Comparison of ENCODE assay signal across 10 cellular contexts in the genomic region with DNA sequence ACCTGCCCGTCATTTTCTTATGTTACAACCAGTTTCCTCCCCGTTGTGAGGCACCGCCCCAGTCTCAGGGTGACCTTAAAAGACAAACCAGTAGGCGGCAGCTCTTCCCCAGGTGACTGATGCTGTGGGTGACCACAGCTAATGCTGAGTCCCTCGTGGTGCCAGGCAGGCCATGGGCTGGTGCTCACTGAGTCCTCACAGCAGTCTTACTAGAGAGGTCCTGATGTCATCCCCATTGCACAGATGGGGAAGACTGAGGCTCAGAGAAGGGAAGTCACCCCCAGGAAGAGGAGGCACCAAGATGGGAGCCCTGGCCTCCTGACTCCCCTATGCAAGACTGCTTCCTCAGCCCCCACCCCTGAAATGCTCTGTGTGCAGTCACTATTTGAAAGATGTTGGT. TPM values are rescaled to one million over a fixed set of nuclear protein-coding genes. Genes with fewer than 3 reads are reported as not detected.
DNase-seq lines count a peak whose midpoint lies in the region; ATAC-seq and TF ChIP-seq lines count a peak whose summit lies in the region.
"Had no signal": no experiment of that assay in that cellular context is flagged by ENCODE, and none has a peak within 500 bp of the region (broad histone marks: within the 10 kb centered on the region; RNA-seq: fewer than 3 reads in every experiment).

No MANE protein-coding gene starts in this region.

- TF ChIP-seq CTCF in GM12875 (IDR thresholded peaks at IDR 0.05; ENCODE audit: borderline replicate concordance, insufficient read depth, low read depth, low read length) (peak; percentile 35; the same call in 1 of the 2 replicates), RWPE2 (IDR thresholded peaks at IDR 0.05; ENCODE audit: poor library complexity, severe bottlenecking) (peak; percentile 5), smooth muscle cell (IDR thresholded peaks at IDR 0.05; ENCODE audit: borderline replicate concordance, insufficient read depth, poor library complexity, severe bottlenecking) (no peak), HFFc6 (IDR thresholded peaks at IDR 0.05) (no peak)

- H3K36me3 Mint-ChIP-seq in central memory CD8-positive, alpha-beta T cell (ENCODE audit: insufficient read depth), result peaks cover 1% of the 10 kb centered on the region
- H3K36me3 Mint-ChIP-seq in HFFc6 (ENCODE audit: low read depth), result peaks cover 9% of the 10 kb centered on the region; the same call in 1 of the 2 replicates

- no peak for ATAC-seq in RWPE2 (ENCODE audit: low read depth)
- ATAC-seq in central memory CD8-positive, alpha-beta T cell (replicated peaks; ENCODE audit: extremely low read depth, poor library complexity, severe bottlenecking), result peak; percentile 92
- no peak for ATAC-seq in HG03460 (IDR thresholded peaks at IDR 0.05; ENCODE audit: unreplicated experiment)
- no peak for ATAC-seq in HG02571 (IDR thresholded peaks at IDR 0.05; ENCODE audit: unreplicated experiment)
- ATAC-seq: gastrocnemius medialis had no signal

- H4K20me1 ChIP-seq in smooth muscle cell (ENCODE audit: low read depth), result no peaks in the 10 kb centered on the region

- H3K4me3 Mint-ChIP-seq in central memory CD8-positive, alpha-beta T cell, result no peak overlapping the region
- no peak overlapping the region for H3K4me3 Mint-ChIP-seq in HFFc6

- H3K36me3 ChIP-seq in RWPE2 (ENCODE audit: low read depth), result no peaks in the 10 kb centered on the region
- H3K36me3 ChIP-seq in smooth muscle cell (ENCODE audit: low read depth), result no peaks in the 10 kb centered on the region
- H3K36me3 ChIP-seq: gastrocnemius medialis had no signal

- H3K4me3 ChIP-seq in GM12875 (ENCODE audit: low read depth, low read length), result no peak overlapping the region
- H3K4me3 ChIP-seq in RWPE2 (ENCODE audit: severe bottlenecking), result no peak overlapping the region
- H3K4me3 ChIP-seq in smooth muscle cell, result no peak overlapping the region
- H3K4me3 ChIP-seq: gastrocnemius medialis had no signal

- no peak overlapping the region for H3K9ac ChIP-seq in smooth muscle cell (ENCODE audit: low read depth)

- H2AFZ ChIP-seq in smooth muscle cell (ENCODE audit: low read depth), result no peak overlapping the region

- H3K4me1 ChIP-seq in RWPE2 (ENCODE audit: insufficient read depth, poor library complexity, severe bottlenecking) (no peaks in the 10 kb centered on the region), smooth muscle cell (ENCODE audit: low read depth) (peaks cover 7% of the 10 kb centered on the region)
- H3K4me1 ChIP-seq: gastrocnemius medialis had no signal

- no peaks in the 10 kb centered on the region for H3K9me3 ChIP-seq in RWPE2 (ENCODE audit: severe bottlenecking)
- no peaks in the 10 kb centered on the region for H3K9me3 ChIP-seq in smooth muscle cell (replicated peaks; ENCODE audit: low read depth)
- H3K9me3 ChIP-seq: gastrocnemius medialis had no signal

- no peaks in the 10 kb centered on the region for H3F3A ChIP-seq in smooth muscle cell (ENCODE audit: low read depth)

- H3K27me3 Mint-ChIP-seq in central memory CD8-positive, alpha-beta T cell, result no peaks in the 10 kb centered on the region
- peaks cover 5% of the 10 kb centered on the region for H3K27me3 Mint-ChIP-seq in HFFc6 (ENCODE audit: insufficient read depth)

- no peaks in the 10 kb centered on the region for H3K79me2 ChIP-seq in smooth muscle cell (ENCODE audit: low read depth)

- H3K4me1 Mint-ChIP-seq in central memory CD8-positive, alpha-beta T cell, result peaks cover 26% of the 10 kb centered on the region
- H3K4me1 Mint-ChIP-seq in HFFc6 (ENCODE audit: low read depth), result no peaks in the 10 kb centered on the region

- no peak overlapping the region for H3K27ac Mint-ChIP-seq in central memory CD8-positive, alpha-beta T cell (ENCODE audit: low read depth)
- H3K27ac Mint-ChIP-seq in HFFc6, result no peak overlapping the region

- 55% methylated on average over 5 of the region's 5 CpGs for WGBS in smooth muscle cell (ENCODE audit: low lambda C conversion rate)

- no peak overlapping the region for H3K27ac ChIP-seq in RWPE2 (ENCODE audit: poor library complexity, severe bottlenecking)
- H3K27ac ChIP-seq in smooth muscle cell (ENCODE audit: low read depth), result no peak overlapping the region
- H3K27ac ChIP-seq: gastrocnemius medialis had no signal

- H3K9me3 Mint-ChIP-seq in central memory CD8-positive, alpha-beta T cell, result no peaks in the 10 kb centered on the region
- H3K9me3 Mint-ChIP-seq in HFFc6, result peaks cover 4% of the 10 kb centered on the region; the same call in 1 of the 2 replicates

- peak; percentile 40 for DNase-seq in A172 (ENCODE audit: low spot score)
- DNase-seq in RWPE2 (ENCODE audit: low spot score), result no peak
- DNase-seq in central memory CD8-positive, alpha-beta T cell (ENCODE audit: low spot score in 2 of 2), result peak in 1 of 2 donors; percentile 45
- DNase-seq in smooth muscle cell (lab: John Stamatoyannopoulos, UW; ENCODE audit: unreplicated experiment), result no peak
- no peak for DNase-seq in HFFc6
- DNase-seq: DMS79, gastrocnemius medialis had no signal

- H3K4me2 ChIP-seq in smooth muscle cell, result no peak overlapping the region

- H3K27me3 ChIP-seq in RWPE2 (ENCODE audit: insufficient read depth, poor library complexity, severe bottlenecking) (no peaks in the 10 kb centered on the region), smooth muscle cell (ENCODE audit: low read depth) (no peaks in the 10 kb centered on the region)
- H3K27me3 ChIP-seq: gastrocnemius medialis had no signal

RNA-seq across cellular contexts. Expression of a gene that starts 1.0 kb away (rescaled TPM):
- total RNA-seq in A172 (2014; rRNA removed; shearing (Covaris generic)), result not detected in 2 replicates
- total RNA-seq in smooth muscle cell, result not detected in 2 replicates
- 0.33 and 0.41 TPM in 2 replicates for polyA plus RNA-seq in smooth muscle cell
- under 1 TPM in 2 of 6 experiments, not detected in 4; 0.07 to 0.08 TPM for total RNA-seq in HFFc6 (2021; fragmentation: NEBNext Ultra II Directional; extraction: Animal tissue kit (Norgen Biotek cat#: 25700))
- total RNA-seq: gastrocnemius medialis had no signal

RNA-seq across cellular contexts. Expression of a gene that starts 7.7 kb away (rescaled TPM):
- 43.8 and 55.8 TPM in 2 replicates for total RNA-seq in A172 (2014; rRNA removed; shearing (Covaris generic))
- total RNA-seq in smooth muscle cell, result 5.6 and 11.9 TPM in 2 replicates
- polyA plus RNA-seq in smooth muscle cell, result 33.8 and 34.7 TPM in 2 replicates
- 10 to 100 TPM; 21.0 to 22.1 (median 21.5) TPM for total RNA-seq in HFFc6 (2021; fragmentation: NEBNext Ultra II Directional; extraction: Animal tissue kit (Norgen Biotek cat#: 25700))

RNA-seq across cellular contexts. Expression of a gene that starts 8.1 kb away (rescaled TPM):
- total RNA-seq in A172 (2014; rRNA removed; shearing (Covaris generic)), result 0.05 and 0.07 TPM in 2 replicates
- total RNA-seq in smooth muscle cell, result not detected in 2 replicates
- polyA plus RNA-seq in smooth muscle cell, result 0.22 TPM in 1 of 2 replicates, not detected in the other
- total RNA-seq in HFFc6 (2021; fragmentation: NEBNext Ultra II Directional; extraction: Animal tissue kit (Norgen Biotek cat#: 25700)), result not detected
- total RNA-seq: gastrocnemius medialis had no signal

RNA-seq across cellular contexts. Expression of a gene that starts 27.3 kb away (rescaled TPM):
- total RNA-seq in A172 (2014; rRNA removed; shearing (Covaris generic)), result 12.7 and 16.3 TPM in 2 replicates
- 6.5 and 7.3 TPM in 2 replicates for total RNA-seq in smooth muscle cell
- 11.5 and 12.3 TPM in 2 replicates for polyA plus RNA-seq in smooth muscle cell
- total RNA-seq in HFFc6 (2021; fragmentation: NEBNext Ultra II Directional; extraction: Animal tissue kit (Norgen Biotek cat#: 25700)), result 1 to 10 TPM; 6.6 to 8.3 (median 8.1) TPM

Comparison
In these comparisons a context has a peak if more than half of its experiments do, and no peak if none do; other contexts are left out.
1. CTCF ChIP-seq: peak in GM12875 (single experiment) and RWPE2 (single experiment); none in smooth muscle cell (single experiment) and HFFc6 (single experiment).